1 cellular context compared by ENCODE assay signal in the genomic region with DNA sequence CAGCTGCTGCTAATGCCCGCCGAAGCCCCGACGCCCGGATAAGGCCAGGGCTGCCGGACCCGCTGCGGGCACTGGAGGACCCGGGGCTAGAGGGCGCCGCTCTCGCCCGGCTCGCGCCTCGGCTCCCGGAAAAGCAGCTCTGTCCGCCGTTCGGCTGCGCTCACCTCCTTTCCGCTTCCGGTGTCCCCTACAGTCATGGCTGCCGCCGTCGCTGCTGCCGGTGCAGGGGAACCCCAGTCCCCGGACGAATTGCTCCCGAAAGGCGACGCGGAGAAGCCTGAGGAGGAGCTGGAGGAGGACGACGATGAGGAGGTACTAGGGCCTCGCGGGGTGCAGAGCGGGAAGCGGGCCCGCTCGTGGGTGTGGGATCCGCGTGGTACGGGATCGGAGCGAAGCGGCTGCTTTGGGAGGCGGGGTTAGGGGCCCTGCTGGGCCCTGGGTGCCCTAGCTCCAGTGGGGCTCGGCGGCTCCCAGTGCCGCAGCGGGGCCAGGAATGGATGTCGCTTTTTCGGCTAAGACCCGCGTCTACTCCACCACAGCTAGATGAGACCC.
A peak's percentile ranks its signal among the peaks of the same experiment; 100 is the strongest.
TF ChIP-seq lines count a peak whose summit lies in the region.

TSS of gene TOMM22 (plus strand) at position 174 of the 552 bp plus-strand sequence. CDS start at position 196, 22 bp downstream.

TF ChIP-seq in HepG2, 621 proteins besides CTCF, POLR2A, EP300 and RAD21 (continued from another document and continues in another):
- TF ChIP-seq ERF (CRISPR knock-in tag; IDR thresholded peaks at IDR 0.05) (peak; percentile 97), FOSL1 (CRISPR knock-in tag; IDR thresholded peaks at IDR 0.05; ENCODE audit: borderline replicate concordance) (peak; percentile 42; the same call in 1 of the 2 replicates), CHD4 (IDR thresholded peaks at IDR 0.05; ENCODE audit: borderline replicate concordance, low read length) (no peak), ZMYM2 (CRISPR knock-in tag; IDR thresholded peaks at IDR 0.05) (no peak), MIER2 (CRISPR knock-in tag; IDR thresholded peaks at IDR 0.05) (peak; percentile 80), ZNF530 (CRISPR knock-in tag; IDR thresholded peaks at IDR 0.05; ENCODE audit: low read depth) (peak; percentile 85; the same call in 1 of the 2 replicates), REPIN1 (CRISPR knock-in tag; IDR thresholded peaks at IDR 0.05; ENCODE audit: borderline replicate concordance, low read depth) (peak; percentile 89), ZNF451 (CRISPR knock-in tag; IDR thresholded peaks at IDR 0.05) (peak; percentile 83; the same call in 1 of the 2 replicates), MATR3 (CRISPR knock-in tag; IDR thresholded peaks at IDR 0.05) (no peak), CREB3 (CRISPR knock-in tag; IDR thresholded peaks at IDR 0.05) (0 out of 2 replicates have a peak, but pooled peaks have one; percentile 52), ZNF792 (CRISPR knock-in tag; IDR thresholded peaks at IDR 0.05) (peak; percentile 66; the same call in 1 of the 2 replicates), KAT2B (IDR thresholded peaks at IDR 0.05; ENCODE audit: borderline replicate concordance, low read depth, low read length) (no peak), ZBTB42 (CRISPR knock-in tag; IDR thresholded peaks at IDR 0.05) (no peak), RBM22 (optimal IDR thresholded peaks at IDR 0.05; ENCODE audit: low read length) (no peak), ZNF687 (CRISPR knock-in tag; IDR thresholded peaks at IDR 0.05) (peak; percentile 92), SIN3B (IDR thresholded peaks at IDR 0.05; ENCODE audit: low read length) (peak; percentile 98), ZNF780A (CRISPR knock-in tag; IDR thresholded peaks at IDR 0.05) (no peak), PPARG (CRISPR knock-in tag; conservative IDR thresholded peaks at IDR 0.05) (peak; percentile 41; the same call in 1 of the 2 replicates), HNF4A (CRISPR knock-in tag; IDR thresholded peaks at IDR 0.05) (peak; percentile 63), ZNF430 (CRISPR knock-in tag; IDR thresholded peaks at IDR 0.05) (peak; percentile 63; the same call in 1 of the 2 replicates), HIVEP1 (CRISPR knock-in tag; IDR thresholded peaks at IDR 0.05) (peak; percentile 97), NPAS2 (CRISPR knock-in tag; IDR thresholded peaks at IDR 0.05; ENCODE audit: borderline replicate concordance) (no peak), ZFYVE20 (CRISPR knock-in tag; IDR thresholded peaks at IDR 0.05; ENCODE audit: borderline replicate concordance, low read depth) (no peak), PCBP2 (optimal IDR thresholded peaks at IDR 0.05; ENCODE audit: low read depth, low read length, poor library complexity, severe bottlenecking) (no peak), PHF21A (CRISPR knock-in tag; IDR thresholded peaks at IDR 0.05) (peak; percentile 91), NR0B2 (CRISPR knock-in tag; IDR thresholded peaks at IDR 0.05) (peak; percentile 81), ZNF749 (CRISPR knock-in tag; IDR thresholded peaks at IDR 0.05; ENCODE audit: borderline replicate concordance) (peak; percentile 85; the same call in 1 of the 2 replicates), NFIB (CRISPR knock-in tag; IDR thresholded peaks at IDR 0.05; ENCODE audit: borderline replicate concordance) (no peak), SMAD1 (CRISPR knock-in tag; IDR thresholded peaks at IDR 0.05; ENCODE audit: borderline replicate concordance, low read depth) (no peak; the same call in 1 of the 2 replicates), KDM5A (IDR thresholded peaks at IDR 0.05; ENCODE audit: borderline replicate concordance, low read length) (peak; percentile 99), ZC3H13 (CRISPR knock-in tag; IDR thresholded peaks at IDR 0.05) (0 out of 2 replicates have a peak, but pooled peaks have one; percentile 35), RCOR2 (CRISPR knock-in tag; IDR thresholded peaks at IDR 0.05) (peak; percentile 41; the same call in 1 of the 2 replicates)
- TF ChIP-seq, protein P1, sequence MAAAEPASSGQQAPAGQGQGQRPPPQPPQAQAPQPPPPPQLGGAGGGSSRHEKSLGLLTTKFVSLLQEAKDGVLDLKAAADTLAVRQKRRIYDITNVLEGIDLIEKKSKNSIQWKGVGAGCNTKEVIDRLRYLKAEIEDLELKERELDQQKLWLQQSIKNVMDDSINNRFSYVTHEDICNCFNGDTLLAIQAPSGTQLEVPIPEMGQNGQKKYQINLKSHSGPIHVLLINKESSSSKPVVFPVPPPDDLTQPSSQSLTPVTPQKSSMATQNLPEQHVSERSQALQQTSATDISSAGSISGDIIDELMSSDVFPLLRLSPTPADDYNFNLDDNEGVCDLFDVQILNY (CRISPR knock-in tag; conservative IDR thresholded peaks at IDR 0.05): peak; percentile 82
- TF ChIP-seq, protein P2, sequence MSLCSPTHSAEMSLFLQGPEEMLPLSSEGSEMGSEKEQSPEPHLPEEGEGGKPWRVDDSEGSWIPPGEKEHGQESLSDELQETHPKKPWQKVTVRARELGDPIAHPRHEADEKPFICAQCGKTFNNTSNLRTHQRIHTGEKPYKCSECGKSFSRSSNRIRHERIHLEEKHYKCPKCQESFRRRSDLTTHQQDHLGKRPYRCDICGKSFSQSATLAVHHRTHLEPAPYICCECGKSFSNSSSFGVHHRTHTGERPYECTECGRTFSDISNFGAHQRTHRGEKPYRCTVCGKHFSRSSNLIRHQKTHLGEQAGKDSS (CRISPR knock-in tag; IDR thresholded peaks at IDR 0.05; ENCODE audit: borderline replicate concordance, low read depth): peak; percentile 38; the same call in 1 of the 2 replicates
- TF ChIP-seq, protein P3, sequence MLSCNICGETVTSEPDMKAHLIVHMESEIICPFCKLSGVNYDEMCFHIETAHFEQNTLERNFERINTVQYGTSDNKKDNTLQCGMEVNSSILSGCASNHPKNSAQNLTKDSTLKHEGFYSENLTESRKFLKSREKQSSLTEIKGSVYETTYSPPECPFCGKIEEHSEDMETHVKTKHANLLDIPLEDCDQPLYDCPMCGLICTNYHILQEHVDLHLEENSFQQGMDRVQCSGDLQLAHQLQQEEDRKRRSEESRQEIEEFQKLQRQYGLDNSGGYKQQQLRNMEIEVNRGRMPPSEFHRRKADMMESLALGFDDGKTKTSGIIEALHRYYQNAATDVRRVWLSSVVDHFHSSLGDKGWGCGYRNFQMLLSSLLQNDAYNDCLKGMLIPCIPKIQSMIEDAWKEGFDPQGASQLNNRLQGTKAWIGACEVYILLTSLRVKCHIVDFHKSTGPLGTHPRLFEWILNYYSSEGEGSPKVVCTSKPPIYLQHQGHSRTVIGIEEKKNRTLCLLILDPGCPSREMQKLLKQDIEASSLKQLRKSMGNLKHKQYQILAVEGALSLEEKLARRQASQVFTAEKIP (CRISPR knock-in tag; IDR thresholded peaks at IDR 0.05; ENCODE audit: borderline replicate concordance): peak; percentile 59; the same call in 1 of the 2 replicates
- TF ChIP-seq, protein P4, sequence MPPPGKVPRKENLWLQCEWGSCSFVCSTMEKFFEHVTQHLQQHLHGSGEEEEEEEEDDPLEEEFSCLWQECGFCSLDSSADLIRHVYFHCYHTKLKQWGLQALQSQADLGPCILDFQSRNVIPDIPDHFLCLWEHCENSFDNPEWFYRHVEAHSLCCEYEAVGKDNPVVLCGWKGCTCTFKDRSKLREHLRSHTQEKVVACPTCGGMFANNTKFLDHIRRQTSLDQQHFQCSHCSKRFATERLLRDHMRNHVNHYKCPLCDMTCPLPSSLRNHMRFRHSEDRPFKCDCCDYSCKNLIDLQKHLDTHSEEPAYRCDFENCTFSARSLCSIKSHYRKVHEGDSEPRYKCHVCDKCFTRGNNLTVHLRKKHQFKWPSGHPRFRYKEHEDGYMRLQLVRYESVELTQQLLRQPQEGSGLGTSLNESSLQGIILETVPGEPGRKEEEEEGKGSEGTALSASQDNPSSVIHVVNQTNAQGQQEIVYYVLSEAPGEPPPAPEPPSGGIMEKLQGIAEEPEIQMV (CRISPR knock-in tag; IDR thresholded peaks at IDR 0.05; ENCODE audit: low read depth): peak; percentile 65; the same call in 1 of the 2 replicates
- TF ChIP-seq, protein P5, sequence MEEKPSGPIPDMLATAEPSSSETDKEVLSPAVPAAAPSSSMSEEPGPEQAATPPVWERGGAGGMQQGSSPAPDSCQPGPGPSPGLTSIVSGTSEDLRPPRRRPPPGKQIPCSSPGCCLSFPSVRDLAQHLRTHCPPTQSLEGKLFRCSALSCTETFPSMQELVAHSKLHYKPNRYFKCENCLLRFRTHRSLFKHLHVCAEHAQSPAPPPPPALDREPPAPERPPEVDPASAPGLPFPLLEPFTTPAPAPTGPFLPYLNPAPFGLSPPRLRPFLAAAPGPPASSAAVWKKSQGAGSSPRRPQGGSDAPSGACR (CRISPR knock-in tag; IDR thresholded peaks at IDR 0.05): peak; percentile 99
- TF ChIP-seq, protein P6, sequence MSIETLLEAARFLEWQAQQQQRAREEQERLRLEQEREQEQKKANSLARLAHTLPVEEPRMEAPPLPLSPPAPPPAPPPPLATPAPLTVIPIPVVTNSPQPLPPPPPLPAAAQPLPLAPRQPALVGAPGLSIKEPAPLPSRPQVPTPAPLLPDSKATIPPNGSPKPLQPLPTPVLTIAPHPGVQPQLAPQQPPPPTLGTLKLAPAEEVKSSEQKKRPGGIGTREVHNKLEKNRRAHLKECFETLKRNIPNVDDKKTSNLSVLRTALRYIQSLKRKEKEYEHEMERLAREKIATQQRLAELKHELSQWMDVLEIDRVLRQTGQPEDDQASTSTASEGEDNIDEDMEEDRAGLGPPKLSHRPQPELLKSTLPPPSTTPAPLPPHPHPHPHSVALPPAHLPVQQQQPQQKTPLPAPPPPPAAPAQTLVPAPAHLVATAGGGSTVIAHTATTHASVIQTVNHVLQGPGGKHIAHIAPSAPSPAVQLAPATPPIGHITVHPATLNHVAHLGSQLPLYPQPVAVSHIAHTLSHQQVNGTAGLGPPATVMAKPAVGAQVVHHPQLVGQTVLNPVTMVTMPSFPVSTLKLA (IDR thresholded peaks at IDR 0.05): peak; percentile 52
- TF ChIP-seq, protein P7, sequence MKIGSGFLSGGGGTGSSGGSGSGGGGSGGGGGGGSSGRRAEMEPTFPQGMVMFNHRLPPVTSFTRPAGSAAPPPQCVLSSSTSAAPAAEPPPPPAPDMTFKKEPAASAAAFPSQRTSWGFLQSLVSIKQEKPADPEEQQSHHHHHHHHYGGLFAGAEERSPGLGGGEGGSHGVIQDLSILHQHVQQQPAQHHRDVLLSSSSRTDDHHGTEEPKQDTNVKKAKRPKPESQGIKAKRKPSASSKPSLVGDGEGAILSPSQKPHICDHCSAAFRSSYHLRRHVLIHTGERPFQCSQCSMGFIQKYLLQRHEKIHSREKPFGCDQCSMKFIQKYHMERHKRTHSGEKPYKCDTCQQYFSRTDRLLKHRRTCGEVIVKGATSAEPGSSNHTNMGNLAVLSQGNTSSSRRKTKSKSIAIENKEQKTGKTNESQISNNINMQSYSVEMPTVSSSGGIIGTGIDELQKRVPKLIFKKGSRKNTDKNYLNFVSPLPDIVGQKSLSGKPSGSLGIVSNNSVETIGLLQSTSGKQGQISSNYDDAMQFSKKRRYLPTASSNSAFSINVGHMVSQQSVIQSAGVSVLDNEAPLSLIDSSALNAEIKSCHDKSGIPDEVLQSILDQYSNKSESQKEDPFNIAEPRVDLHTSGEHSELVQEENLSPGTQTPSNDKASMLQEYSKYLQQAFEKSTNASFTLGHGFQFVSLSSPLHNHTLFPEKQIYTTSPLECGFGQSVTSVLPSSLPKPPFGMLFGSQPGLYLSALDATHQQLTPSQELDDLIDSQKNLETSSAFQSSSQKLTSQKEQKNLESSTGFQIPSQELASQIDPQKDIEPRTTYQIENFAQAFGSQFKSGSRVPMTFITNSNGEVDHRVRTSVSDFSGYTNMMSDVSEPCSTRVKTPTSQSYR (CRISPR knock-in tag; IDR thresholded peaks at IDR 0.05; ENCODE audit: borderline replicate concordance): peak; percentile 21; the same call in 1 of the 2 replicates
